ENCODE assay signal across 1 cellular context in genomic region chr12:109706747-109707469, GRCh38.
TF ChIP-seq lines count a peak whose summit lies in the region.

No MANE protein-coding gene starts in this region.

TF ChIP-seq in HepG2, 621 proteins besides CTCF, POLR2A, EP300 and RAD21 (continued from another document):
- TF ChIP-seq THAP9 (CRISPR knock-in tag; IDR thresholded peaks at IDR 0.05; ENCODE audit: borderline replicate concordance), result peak; percentile 33; the same call in 1 of the 2 replicates
- peak; percentile 82 for TF ChIP-seq RFX3 (CRISPR knock-in tag; IDR thresholded peaks at IDR 0.05)
- no peak for TF ChIP-seq HNF1A (IDR thresholded peaks at IDR 0.05; ENCODE audit: low read depth)
- no peak; the same call in 1 of the 2 replicates for TF ChIP-seq HNF1A (CRISPR knock-in tag; IDR thresholded peaks at IDR 0.05; ENCODE audit: borderline replicate concordance)
- peak; percentile 25; the same call in 1 of the 2 replicates for TF ChIP-seq ZBTB25 (CRISPR knock-in tag; IDR thresholded peaks at IDR 0.05)
- no peak for TF ChIP-seq IRX3 (CRISPR knock-in tag; IDR thresholded peaks at IDR 0.05; ENCODE audit: borderline replicate concordance, low read depth)
- TF ChIP-seq HOMEZ (CRISPR knock-in tag; IDR thresholded peaks at IDR 0.05; ENCODE audit: low read depth), result no peak
- TF ChIP-seq XRCC5 (optimal IDR thresholded peaks at IDR 0.05; ENCODE audit: low read length), result peak; percentile 45
- TF ChIP-seq ZNF292 (CRISPR knock-in tag; IDR thresholded peaks at IDR 0.05; ENCODE audit: borderline replicate concordance, low read depth), result peak; percentile 83
- TF ChIP-seq HINFP (CRISPR knock-in tag; IDR thresholded peaks at IDR 0.05; ENCODE audit: low read depth), result no peak
- TF ChIP-seq ZNF629 (CRISPR knock-in tag; conservative IDR thresholded peaks at IDR 0.05), result no peak; the same call in 1 of the 2 replicates
- TF ChIP-seq RXRA (CRISPR knock-in tag; IDR thresholded peaks at IDR 0.05), result peak; percentile 69
- no peak for TF ChIP-seq ZNF256 (CRISPR knock-in tag; conservative IDR thresholded peaks at IDR 0.05)
- no peak for TF ChIP-seq HNRNPK (IDR thresholded peaks at IDR 0.05; ENCODE audit: low read depth, low read length, poor library complexity, severe bottlenecking)
- TF ChIP-seq ZNF275 (CRISPR knock-in tag; IDR thresholded peaks at IDR 0.05; ENCODE audit: borderline replicate concordance), result no peak
- peak; percentile 79; the same call in 1 of the 2 replicates for TF ChIP-seq ZNF350 (CRISPR knock-in tag; IDR thresholded peaks at IDR 0.05; ENCODE audit: borderline replicate concordance, low read depth)
- TF ChIP-seq CEBPB (IDR thresholded peaks at IDR 0.05; ENCODE audit: borderline replicate concordance, low read depth, low read length), result peak; percentile 84
- no peak for TF ChIP-seq ARHGAP35 (CRISPR knock-in tag; IDR thresholded peaks at IDR 0.05; ENCODE audit: borderline replicate concordance)
- TF ChIP-seq RXRB (CRISPR knock-in tag; IDR thresholded peaks at IDR 0.05; ENCODE audit: borderline replicate concordance), result peak; percentile 78
- peak; percentile 72 for TF ChIP-seq NCOA2 (CRISPR knock-in tag; IDR thresholded peaks at IDR 0.05)
- TF ChIP-seq KLF12 (CRISPR knock-in tag; IDR thresholded peaks at IDR 0.05; ENCODE audit: borderline replicate concordance), result peak; percentile 58; the same call in 1 of the 2 replicates
- TF ChIP-seq TFAP4 (IDR thresholded peaks at IDR 0.05; ENCODE audit: borderline replicate concordance, low read depth), result peak; percentile 70; the same call in 1 of the 2 replicates
- TF ChIP-seq ZNF20 (CRISPR knock-in tag; IDR thresholded peaks at IDR 0.05), result no peak
- TF ChIP-seq NONO (IDR thresholded peaks at IDR 0.05), result no peak
- TF ChIP-seq NONO (CRISPR knock-in tag; conservative IDR thresholded peaks at IDR 0.05), result peak; percentile 65
- TF ChIP-seq ZXDC (CRISPR knock-in tag; IDR thresholded peaks at IDR 0.05), result no peak
- TF ChIP-seq FOXP1 (IDR thresholded peaks at IDR 0.05), result no peak
- TF ChIP-seq FOXP1 (CRISPR knock-in tag; IDR thresholded peaks at IDR 0.05), result peak; percentile 78
- TF ChIP-seq PTBP1 (IDR thresholded peaks at IDR 0.05; ENCODE audit: low read depth, low read length, poor library complexity, severe bottlenecking), result no peak
- TF ChIP-seq ZNF616 (CRISPR knock-in tag; IDR thresholded peaks at IDR 0.05; ENCODE audit: low read depth), result no peak
- TF ChIP-seq NCOR1 (IDR thresholded peaks at IDR 0.05; ENCODE audit: borderline replicate concordance, low read length), result peak; percentile 90; the same call in 1 of the 2 replicates
- TF ChIP-seq ZFX (CRISPR knock-in tag; IDR thresholded peaks at IDR 0.05; ENCODE audit: low read depth), result peak; percentile 56
- 0 out of 2 replicates have a peak, but pooled peaks have one; percentile 13 for TF ChIP-seq LCORL (IDR thresholded peaks at IDR 0.05)
- peak; percentile 58; the same call in 1 of the 2 replicates for TF ChIP-seq LCORL (CRISPR knock-in tag; IDR thresholded peaks at IDR 0.05)
- peak; percentile 66 for TF ChIP-seq MAX (IDR thresholded peaks at IDR 0.05)
- TF ChIP-seq HDAC2 (CRISPR knock-in tag; IDR thresholded peaks at IDR 0.05), result peak; percentile 79; the same call in 1 of the 2 replicates
- peak; percentile 95 for TF ChIP-seq ASH2L (IDR thresholded peaks at IDR 0.05; ENCODE audit: insufficient read length, low read depth, low read length)
- peak; percentile 51; the same call in 1 of the 2 replicates for TF ChIP-seq SOX5 (CRISPR knock-in tag; IDR thresholded peaks at IDR 0.05; ENCODE audit: borderline replicate concordance)
- TF ChIP-seq ZNF331 (CRISPR knock-in tag; IDR thresholded peaks at IDR 0.05), result peak; percentile 61; the same call in 1 of the 2 replicates
- TF ChIP-seq KLF6 (CRISPR knock-in tag; IDR thresholded peaks at IDR 0.05), result peak; percentile 24; the same call in 1 of the 2 replicates
- TF ChIP-seq RFX5 (IDR thresholded peaks at IDR 0.05; ENCODE audit: low read depth, low read length), result peak; percentile 50; the same call in 1 of the 2 replicates
- TF ChIP-seq HDAC1 (CRISPR knock-in tag; IDR thresholded peaks at IDR 0.05), result peak; percentile 84
- no peak for TF ChIP-seq ATM (IDR thresholded peaks at IDR 0.05; ENCODE audit: borderline replicate concordance)
- TF ChIP-seq ZFP91 (CRISPR knock-in tag; IDR thresholded peaks at IDR 0.05; ENCODE audit: borderline replicate concordance), result peak; percentile 37; the same call in 1 of the 2 replicates
- peak; percentile 83 for TF ChIP-seq RFX1 (IDR thresholded peaks at IDR 0.05)
TF ChIP-seq in HepG2: peak in this region for 139.
